Comparison of ENCODE assay signal across 20 cellular contexts in the genomic region with DNA sequence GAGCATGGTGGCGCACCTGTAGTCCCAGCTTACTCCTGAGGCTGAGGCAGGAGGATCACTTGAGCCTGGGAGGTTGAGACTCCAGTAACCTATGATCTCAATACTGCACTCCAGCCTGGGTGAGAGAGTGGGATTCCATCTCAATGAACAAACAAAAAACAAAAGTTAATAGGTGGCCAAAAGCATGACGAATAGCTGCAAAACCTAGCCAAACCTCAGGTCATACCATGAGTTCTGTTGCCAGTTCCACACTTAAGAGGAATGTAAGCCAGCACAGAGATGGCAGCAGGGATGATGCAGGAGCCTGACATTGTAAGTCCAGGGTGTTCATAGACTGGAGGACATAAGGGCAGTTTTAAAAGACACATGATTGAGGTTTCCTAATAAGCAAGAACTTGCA. TPM values are rescaled to one million over a fixed set of nuclear protein-coding genes. Genes with fewer than 3 reads are reported as not detected.
DNase-seq lines count a peak whose midpoint lies in the region; ATAC-seq and TF ChIP-seq lines count a peak whose summit lies in the region.
"Had no signal": no experiment of that assay in that cellular context is flagged by ENCODE, and none has a peak within 500 bp of the region (broad histone marks: within the 10 kb centered on the region; RNA-seq: fewer than 3 reads in every experiment).

No MANE protein-coding gene starts in this region.

- H3K4me1 Mint-ChIP-seq in activated naive CD4-positive, alpha-beta T cell treated with anti-CD3 and anti-CD28 coated beads, Interleukin-2, amount 10 ng/mL, durations not matched to agents 7 days and 5 days: peaks cover 16% of the 10 kb centered on the region

- DNase-seq in AG20443 (ENCODE audit: low spot score): peak; percentile 67
- peak; percentile 41 for DNase-seq in PC-3
- DNase-seq in epithelial cell of proximal tubule (ENCODE audit: low read depth): peak; percentile 99
- DNase-seq in osteoblast (ENCODE audit: insufficient read length, low spot score, missing footprints): no peak
- DNase-seq in NCI-H82 treated with DMSO at 0.1 percent for 48 hours (lab: John Stamatoyannopoulos, UW; ENCODE audit: unreplicated experiment): no peak
- DNase-seq in activated naive CD4-positive, alpha-beta T cell treated with anti-CD3 and anti-CD28 coated beads, Interleukin-2, amount 10 ng/mL, durations not matched to agents 7 days and 5 days: no peak
- DNase-seq in activated effector memory CD4-positive, alpha-beta T cell treated with anti-CD3 and anti-CD28 coated beads, Interleukin-2, amount 50 U/mL, for 16 hours: no peak
- no peak for DNase-seq in activated CD4-positive, CD25-positive, alpha-beta regulatory T cell (lab: John Stamatoyannopoulos, UW)
- DNase-seq: activated B cell treated with CpG ODN at 0.5 μM for 24 hours; aorta; COR-L47; foreskin melanocyte; Kasumi-1; naive thymus-derived CD4-positive, alpha-beta T cell; NCI-H1417 treated with DMSO at 0.1 percent for 48 hours; NCI-H226; posterior cingulate gyrus; Right ventricle myocardium superior; upper lobe of left lung had no signal

- H3K4me2 ChIP-seq in PC-3 (ENCODE audit: low read length) (no peak overlapping the region), osteoblast (ENCODE audit: insufficient read depth, low read length) (no peak overlapping the region)

- BruUV-seq in PC-3 (replicated peaks; lab: Mats Ljungman, UMichigan): no TSS peak

- H2AFZ ChIP-seq in PC-3 (ENCODE audit: low read length) (no peak overlapping the region), osteoblast (ENCODE audit: low read length) (no peak overlapping the region)

- TF ChIP-seq CTCF in PC-3 (conservative IDR thresholded peaks at IDR 0.05; ENCODE audit: low read depth, low read length) (no peak), epithelial cell of proximal tubule (conservative IDR thresholded peaks at IDR 0.05; ENCODE audit: low read depth, low read length) (no peak), osteoblast (IDR thresholded peaks at IDR 0.05; ENCODE audit: extremely low read depth, low read depth, low read length) (no peak)

- no peak overlapping the region for H3K27ac Mint-ChIP-seq in activated naive CD4-positive, alpha-beta T cell treated with anti-CD3 and anti-CD28 coated beads, Interleukin-2, amount 10 ng/mL, durations not matched to agents 7 days and 5 days
- H3K27ac Mint-ChIP-seq: activated B cell treated with CpG ODN at 0.5 μM for 24 hours; naive thymus-derived CD4-positive, alpha-beta T cell; T-helper 1 cell treated with Interleukin-12 subunit alpha and Interleukin-12 subunit beta and Interleukin-4 antibody, amounts not matched to agents 30 μg/mL and 1 μg/mL, for 36 hours had no signal

- no peak overlapping the region for H3K9ac ChIP-seq in PC-3 (ENCODE audit: low read length)

- intact Hi-C loops in PC-3 (cut with micrococcal nuclease): no loop called here

- peaks cover 18% of the 10 kb centered on the region for H3K27me3 Mint-ChIP-seq in activated naive CD4-positive, alpha-beta T cell treated with anti-CD3 and anti-CD28 coated beads, Interleukin-2, amount 10 ng/mL, durations not matched to agents 7 days and 5 days

- no peak overlapping the region for H3K27ac ChIP-seq in PC-3 (ENCODE audit: low read length)
- H3K27ac ChIP-seq in osteoblast (ENCODE audit: low read depth, low read length): peak overlapping the region; percentile 15
- H3K27ac ChIP-seq: upper lobe of left lung had no signal

- no peaks in the 10 kb centered on the region for H3K9me2 ChIP-seq in PC-3 (replicated peaks; ENCODE audit: low read length)

- H3K36me3 Mint-ChIP-seq in activated naive CD4-positive, alpha-beta T cell treated with anti-CD3 and anti-CD28 coated beads, Interleukin-2, amount 10 ng/mL, durations not matched to agents 7 days and 5 days: no peaks in the 10 kb centered on the region
- H3K36me3 Mint-ChIP-seq: naive thymus-derived CD4-positive, alpha-beta T cell had no signal

- H3K9me3 Mint-ChIP-seq in activated naive CD4-positive, alpha-beta T cell treated with anti-CD3 and anti-CD28 coated beads, Interleukin-2, amount 10 ng/mL, durations not matched to agents 7 days and 5 days: no peaks in the 10 kb centered on the region
- H3K9me3 Mint-ChIP-seq: activated B cell treated with CpG ODN at 0.5 μM for 24 hours; naive thymus-derived CD4-positive, alpha-beta T cell; T-helper 1 cell treated with Interleukin-12 subunit alpha and Interleukin-12 subunit beta and Interleukin-4 antibody, amounts not matched to agents 30 μg/mL and 1 μg/mL, for 36 hours had no signal

- no peaks in the 10 kb centered on the region for H3F3A ChIP-seq in PC-3 (ENCODE audit: low read length, unreplicated experiment)

- no peaks in the 10 kb centered on the region for H3K9me3 ChIP-seq in PC-3 (ENCODE audit: low read length)
- H3K9me3 ChIP-seq in osteoblast (ENCODE audit: low read depth, low read length): no peaks in the 10 kb centered on the region
- H3K9me3 ChIP-seq: upper lobe of left lung had no signal

- H3K4me3 Mint-ChIP-seq in activated naive CD4-positive, alpha-beta T cell treated with anti-CD3 and anti-CD28 coated beads, Interleukin-2, amount 10 ng/mL, durations not matched to agents 7 days and 5 days: no peak overlapping the region
- H3K4me3 Mint-ChIP-seq: activated B cell treated with CpG ODN at 0.5 μM for 24 hours; naive thymus-derived CD4-positive, alpha-beta T cell; T-helper 1 cell treated with Interleukin-12 subunit alpha and Interleukin-12 subunit beta and Interleukin-4 antibody, amounts not matched to agents 30 μg/mL and 1 μg/mL, for 36 hours had no signal

- H4K20me1 ChIP-seq in PC-3 (ENCODE audit: low read length) (no peaks in the 10 kb centered on the region), osteoblast (ENCODE audit: insufficient read depth, low read length) (no peaks in the 10 kb centered on the region)

- H3K36me3 ChIP-seq in PC-3 (ENCODE audit: low read depth, low read length) (no peaks in the 10 kb centered on the region), osteoblast (ENCODE audit: insufficient read depth, low read length) (no peaks in the 10 kb centered on the region)
- H3K36me3 ChIP-seq: upper lobe of left lung had no signal

- no peaks in the 10 kb centered on the region for H3K79me2 ChIP-seq in PC-3 (ENCODE audit: low read length)
- no peaks in the 10 kb centered on the region for H3K79me2 ChIP-seq in osteoblast (ENCODE audit: insufficient read depth, low read length)

- CTCF ChIA-PET in PC-3 (lab: Charles Lee): no interaction called here
- CTCF ChIA-PET in activated naive CD4-positive, alpha-beta T cell treated with anti-CD3 and anti-CD28 coated beads, Interleukin-2, amount 10 ng/mL, durations not matched to agents 7 days and 5 days (lab: Charles Lee): no interaction called here

- POLR2A ChIA-PET in PC-3 (lab: Charles Lee; ENCODE audit: unreplicated experiment): no interaction called here

- ATAC-seq in PC-3: no peak
- ATAC-seq: naive thymus-derived CD4-positive, alpha-beta T cell had no signal

- H3K4me3 ChIP-seq in PC-3 (ENCODE audit: low read length) (no peak overlapping the region), epithelial cell of proximal tubule (ENCODE audit: low read depth, low read length) (no peak overlapping the region), osteoblast (ENCODE audit: insufficient read depth, low read length) (no peak overlapping the region)
- H3K4me3 ChIP-seq: upper lobe of left lung had no signal

- no peaks in the 10 kb centered on the region for H3K4me1 ChIP-seq in PC-3 (ENCODE audit: insufficient read depth, low read length)
- H3K4me1 ChIP-seq in osteoblast (ENCODE audit: insufficient read depth, low read length): peaks cover 31% of the 10 kb centered on the region

- H3K27me3 ChIP-seq in PC-3 (ENCODE audit: low read length) (no peaks in the 10 kb centered on the region), osteoblast (ENCODE audit: insufficient read depth, low read length) (no peaks in the 10 kb centered on the region)
- H3K27me3 ChIP-seq: upper lobe of left lung had no signal

RNA-seq across cellular contexts. Expression of a gene that starts 55.3 kb away (rescaled TPM):
- total RNA-seq in PC-3 (2014; rRNA removed) (2.4 and 2.6 TPM in 2 replicates), epithelial cell of proximal tubule (1.5 and 2.8 TPM in 2 replicates), osteoblast (11.9 and 20.0 TPM in 2 replicates)

Comparison
In these comparisons a context has a peak if more than half of its experiments do, and no peak if none do; other contexts are left out.
1. DNase-seq: peak in AG20443 (single experiment), PC-3 (single experiment) and epithelial cell of proximal tubule (single experiment); none in osteoblast (single experiment), NCI-H82 treated with DMSO at 0.1 percent for 48 hours (single experiment), activated naive CD4-positive, alpha-beta T cell treated with anti-CD3 and anti-CD28 coated beads, Interleukin-2, amount 10 ng/mL, durations not matched to agents 7 days and 5 days (single experiment), activated effector memory CD4-positive, alpha-beta T cell treated with anti-CD3 and anti-CD28 coated beads, Interleukin-2, amount 50 U/mL, for 16 hours (single experiment) and activated CD4-positive, CD25-positive, alpha-beta regulatory T cell (0 of 4).